Comparison of ENCODE assay signal across 11 cellular contexts in the genomic region with DNA sequence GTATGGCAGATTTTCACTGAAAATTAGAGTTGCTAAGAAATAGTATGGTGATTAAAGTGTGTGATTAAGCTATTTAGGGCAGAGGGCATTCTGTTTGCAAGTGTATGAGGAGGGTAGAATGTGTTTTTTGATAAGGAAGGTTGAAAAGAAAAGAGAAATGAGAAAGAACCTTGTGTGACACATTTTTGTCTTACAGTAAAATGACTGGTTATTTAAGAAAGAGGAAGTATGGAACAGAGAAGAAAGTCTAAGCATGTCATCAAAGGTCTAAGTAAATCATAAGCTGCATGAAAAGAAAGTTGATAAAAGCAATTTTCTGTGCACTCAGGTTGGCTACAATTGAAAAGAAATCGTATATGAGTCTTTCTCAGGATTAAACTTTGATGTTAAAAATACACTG. TPM values are rescaled to one million over a fixed set of nuclear protein-coding genes. Genes with fewer than 3 reads are reported as not detected.
A peak's percentile ranks its signal among the peaks of the same experiment; 100 is the strongest.
DNase-seq lines count a peak whose midpoint lies in the region; ATAC-seq, FAIRE-seq and TF ChIP-seq lines count a peak whose summit lies in the region.
"Had no signal": no experiment of that assay in that cellular context is flagged by ENCODE, and none has a peak within 500 bp of the region (broad histone marks: within the 10 kb centered on the region; RNA-seq: fewer than 3 reads in every experiment).

No MANE protein-coding gene starts in this region.

- no peaks in the 10 kb centered on the region for H3K9me3 Mint-ChIP-seq in glutamatergic neuron (ENCODE audit: unreplicated experiment)

- peak; percentile 66 for ATAC-seq in GM18873 (IDR thresholded peaks at IDR 0.05; ENCODE audit: low FRiP score, unreplicated experiment)
- peak; percentile 61 for ATAC-seq in HG03064 (IDR thresholded peaks at IDR 0.05; ENCODE audit: low read depth, unreplicated experiment)
- no peak for ATAC-seq in GM19397 (IDR thresholded peaks at IDR 0.05; ENCODE audit: unreplicated experiment)

- H3K27ac Mint-ChIP-seq in glutamatergic neuron (ENCODE audit: unreplicated experiment) = no peak overlapping the region

- H3K36me3 Mint-ChIP-seq in glutamatergic neuron (ENCODE audit: unreplicated experiment) = peaks cover 9% of the 10 kb centered on the region

- H3K27me3 Mint-ChIP-seq in glutamatergic neuron (ENCODE audit: unreplicated experiment) = no peaks in the 10 kb centered on the region

- DNase-seq in GM12891 (ENCODE audit: insufficient read length, low spot score) = no peak
- DNase-seq in SKM-1 treated with dmso at 0.1 percent for 144 hours (lab: John Stamatoyannopoulos, UW; ENCODE audit: unreplicated experiment) = peak; percentile 39
- DNase-seq in glutamatergic neuron = no peak
- DNase-seq in NCI-H1048 (lab: John Stamatoyannopoulos, UW) = no peak
- no peak for DNase-seq in ecto neural progenitor cell (ENCODE audit: low spot score)
- DNase-seq: DMS 273 treated with DMSO at 0.1 percent for 48 hours, NCI-H524, transverse colon had no signal

- no peak for TF ChIP-seq CTCF in glutamatergic neuron (IDR thresholded peaks at IDR 0.05; ENCODE audit: partially characterized antibody, unreplicated experiment)

- TF ChIP-seq POLR2A in GM12891 (IDR thresholded peaks at IDR 0.05; ENCODE audit: low read depth, low read length) = no peak

- H3K4me3 Mint-ChIP-seq in glutamatergic neuron (ENCODE audit: unreplicated experiment) = no peak overlapping the region

- H3K4me1 Mint-ChIP-seq in glutamatergic neuron (ENCODE audit: low read depth, unreplicated experiment) = no peaks in the 10 kb centered on the region

- peak; percentile 43 for FAIRE-seq in GM12891 (lab: Jason Lieb, UNC)

TF ChIP-seq in GM12891, 5 proteins besides CTCF, POLR2A, EP300 and RAD21:
- TF ChIP-seq POU2F2 (IDR thresholded peaks at IDR 0.05; ENCODE audit: low read depth, low read length) = no peak
- peak; percentile 51; the same call in 1 of the 2 replicates for TF ChIP-seq SPI1 (IDR thresholded peaks at IDR 0.05; ENCODE audit: low read depth, low read length)

RNA-seq across cellular contexts. Expression of gene RSAD2, which starts 5.2 kb away (rescaled TPM):
- polyA plus RNA-seq in GM12891 (2012; ENCODE audit: low read depth, missing spikeins) = 1.8 TPM
- total RNA-seq in glutamatergic neuron (ENCODE audit: unreplicated experiment) = not detected

RNA-seq across cellular contexts. Expression of gene CMPK2, which starts 6.7 kb away (rescaled TPM):
- polyA plus RNA-seq in GM12891 (2012; ENCODE audit: low read depth, missing spikeins) = 3.6 TPM
- total RNA-seq in glutamatergic neuron (ENCODE audit: unreplicated experiment) = 0.81 TPM

RNA-seq across cellular contexts. Expression of gene RNF144A, which starts 44.8 kb away (rescaled TPM):
- polyA plus RNA-seq in GM12891 (2012; ENCODE audit: low read depth, missing spikeins) = 4.7 TPM
- 40.2 TPM for total RNA-seq in glutamatergic neuron (ENCODE audit: unreplicated experiment)
